13 cellular contexts compared by ENCODE assay signal in the genomic region with DNA sequence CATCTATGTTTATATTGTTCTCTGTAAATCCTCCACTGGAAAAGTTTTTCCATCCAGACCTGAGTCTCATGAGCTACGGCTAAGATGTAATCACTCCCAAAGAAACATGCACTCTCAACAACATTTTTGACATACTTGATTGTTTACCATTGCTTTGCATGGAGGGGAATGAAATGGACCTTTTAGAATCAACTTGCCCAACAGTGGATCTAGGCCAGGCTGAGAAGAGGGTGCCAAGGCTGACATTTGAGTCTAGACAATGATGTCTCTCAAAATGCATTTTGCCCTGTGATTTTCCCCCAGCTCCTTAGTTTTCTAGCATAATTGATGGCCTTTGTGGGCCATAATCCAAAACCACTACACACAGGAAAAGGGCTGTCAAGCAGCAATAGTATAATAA.
DNase-seq lines count a peak whose midpoint lies in the region; ATAC-seq and TF ChIP-seq lines count a peak whose summit lies in the region.
"Had no signal": no experiment of that assay in that cellular context is flagged by ENCODE, and none has a peak within 500 bp of the region (broad histone marks: within the 10 kb centered on the region; RNA-seq: fewer than 3 reads in every experiment).

No MANE protein-coding gene starts in this region.

- TF ChIP-seq EP300 in esophagus muscularis mucosa (IDR thresholded peaks at IDR 0.05) = no peak

- H3K9me3 ChIP-seq in esophagus muscularis mucosa (no peaks in the 10 kb centered on the region), aorta (ENCODE audit: control insufficient read depth, low read length) (no peaks in the 10 kb centered on the region)

- H3K27me3 ChIP-seq in esophagus muscularis mucosa = no peaks in the 10 kb centered on the region
- no peaks in the 10 kb centered on the region for H3K27me3 ChIP-seq in aorta (ENCODE audit: control insufficient read depth in 1 of 2, insufficient read depth in 2 of 2, low read length in 1 of 2)

- peaks cover 39% of the 10 kb centered on the region for H3K4me1 Mint-ChIP-seq in mesothelial cell of epicardium
- H3K4me1 Mint-ChIP-seq in activated CD8-positive, alpha-beta T cell treated with anti-CD3 and anti-CD28 coated beads, Interleukin-2, amount 10 ng/mL, durations not matched to agents 7 days and 5 days (ENCODE audit: low read depth) = peaks cover 24% of the 10 kb centered on the region

- H3K27ac ChIP-seq in esophagus muscularis mucosa (replicated peaks in 1 of 4) = peak overlapping the region; percentile 32 to 57 (median 50)
- H3K27ac ChIP-seq in aorta (ENCODE audit: low read depth in 1 of 2, low read length in 2 of 2) = peak overlapping the region in 1 of 2 donors; percentile 14

- CTCF ChIA-PET in activated CD8-positive, alpha-beta T cell treated with anti-CD3 and anti-CD28 coated beads, Interleukin-2, amount 10 ng/mL, durations not matched to agents 7 days and 5 days (lab: Charles Lee) = interaction anchor here (1.2 kb wide), 1 partner anchor 11 kb away, joined by 3 read pairs; no protein-coding TSS in a partner anchor

- DNase-seq in Right ventricle myocardium superior (no peak), cardiac septum (ENCODE audit: low spot score) (no peak), esophagus muscularis mucosa (ENCODE audit: extremely low spot score) (no peak), mesothelial cell of epicardium (ENCODE audit: low spot score in 2 of 2, unreplicated experiment in 2 of 2) (no peak), aorta (no peak), D341Med (ENCODE audit: low spot score) (no peak), cerebellar nuclear complex (lab: John Stamatoyannopoulos, UW) (no peak)
- no peak for DNase-seq in activated CD8-positive, alpha-beta T cell treated with anti-CD3 and anti-CD28 coated beads, Interleukin-2, amount 10 ng/mL, durations not matched to agents 7 days and 5 days
- DNase-seq: COR-L47; effector CD8-positive, alpha-beta T cell; kidney; MV-4-11 had no signal

- H3K36me3 ChIP-seq in esophagus muscularis mucosa (no peaks in the 10 kb centered on the region), aorta (ENCODE audit: control insufficient read depth in 1 of 2, insufficient read depth in 2 of 2, low read length in 1 of 2) (no peaks in the 10 kb centered on the region)

- ATAC-seq in Right ventricle myocardium superior (ENCODE audit: poor library complexity) (peak; percentile 2), aorta (ENCODE audit: low FRiP score) (peak; percentile 3)
- ATAC-seq in activated CD8-positive, alpha-beta T cell treated with anti-CD3 and anti-CD28 coated beads, Interleukin-2, amount 10 ng/mL, durations not matched to agents 7 days and 5 days = no peak

- H3K4me1 ChIP-seq in esophagus muscularis mucosa (peaks cover 26 to 39% (median 35%) of the 10 kb centered on the region in 4 donors), aorta (ENCODE audit: control insufficient read depth in 1 of 2, insufficient read depth in 2 of 2, low read length in 2 of 2) (peaks cover 4 to 10% of the 10 kb centered on the region in 2 donors)

- peak overlapping the region; percentile 74 for H3K27ac Mint-ChIP-seq in mesothelial cell of epicardium
- no peak overlapping the region for H3K27ac Mint-ChIP-seq in activated CD8-positive, alpha-beta T cell treated with anti-CD3 and anti-CD28 coated beads, Interleukin-2, amount 10 ng/mL, durations not matched to agents 7 days and 5 days
- H3K27ac Mint-ChIP-seq: stimulated activated naive CD8-positive, alpha-beta T cell treated with anti-CD3 and anti-CD28 coated beads, Interleukin-15, Interleukin-2, amounts not matched to agents 100 ng/mL and 50 ng/mL, for 24 hours had no signal

- WGBS in esophagus muscularis mucosa = 73% methylated on average over 1 of the region's 1 CpG
- 6 to 10% methylated on average over 1 of the region's 1 CpG for WGBS in aorta, 2 donors

- no peaks in the 10 kb centered on the region for H3K27me3 Mint-ChIP-seq in mesothelial cell of epicardium (ENCODE audit: low read depth)
- H3K27me3 Mint-ChIP-seq in activated CD8-positive, alpha-beta T cell treated with anti-CD3 and anti-CD28 coated beads, Interleukin-2, amount 10 ng/mL, durations not matched to agents 7 days and 5 days (ENCODE audit: low read depth) = no peaks in the 10 kb centered on the region
- H3K27me3 Mint-ChIP-seq: stimulated activated naive CD8-positive, alpha-beta T cell treated with anti-CD3 and anti-CD28 coated beads, Interleukin-15, Interleukin-2, amounts not matched to agents 100 ng/mL and 50 ng/mL, for 24 hours had no signal

- peaks cover 1% of the 10 kb centered on the region for H3K9me3 Mint-ChIP-seq in mesothelial cell of epicardium
- peaks cover 2% of the 10 kb centered on the region for H3K9me3 Mint-ChIP-seq in activated CD8-positive, alpha-beta T cell treated with anti-CD3 and anti-CD28 coated beads, Interleukin-2, amount 10 ng/mL, durations not matched to agents 7 days and 5 days (ENCODE audit: insufficient read depth)

- POLR2A ChIA-PET in activated CD8-positive, alpha-beta T cell treated with anti-CD3 and anti-CD28 coated beads, Interleukin-2, amount 10 ng/mL, durations not matched to agents 7 days and 5 days (lab: Charles Lee) = no interaction called here

- TF ChIP-seq CTCF in esophagus muscularis mucosa (IDR thresholded peaks at IDR 0.05) (no peak), mesothelial cell of epicardium (IDR thresholded peaks at IDR 0.05; ENCODE audit: unreplicated experiment) (no peak)

- intact Hi-C loops in Right ventricle myocardium superior (cut with DNase I) = no loop called here
- intact Hi-C loops in cardiac septum (cut with DNase I) = loop anchor here (1.0 to 10.0 kb wide), 6 partner anchors 158 to 580 kb away; no protein-coding TSS in a partner anchor
- intact Hi-C loops in esophagus muscularis mucosa (cut with DNase I) = no loop called here
- intact Hi-C loops in aorta (cut with DNase I) = loop anchor here in 1 of 2 donors (10.0 kb wide), 1 partner anchor 572 kb away; no protein-coding TSS in a partner anchor

- H3K4me3 ChIP-seq in esophagus muscularis mucosa (no peak overlapping the region), aorta (ENCODE audit: low read length in 2 of 2) (no peak overlapping the region)

- no peak overlapping the region for H3K4me3 Mint-ChIP-seq in mesothelial cell of epicardium
- no peak overlapping the region for H3K4me3 Mint-ChIP-seq in activated CD8-positive, alpha-beta T cell treated with anti-CD3 and anti-CD28 coated beads, Interleukin-2, amount 10 ng/mL, durations not matched to agents 7 days and 5 days
- H3K4me3 Mint-ChIP-seq: stimulated activated naive CD8-positive, alpha-beta T cell treated with anti-CD3 and anti-CD28 coated beads, Interleukin-15, Interleukin-2, amounts not matched to agents 100 ng/mL and 50 ng/mL, for 24 hours had no signal

- H3K36me3 Mint-ChIP-seq in mesothelial cell of epicardium = no peaks in the 10 kb centered on the region
- H3K36me3 Mint-ChIP-seq in activated CD8-positive, alpha-beta T cell treated with anti-CD3 and anti-CD28 coated beads, Interleukin-2, amount 10 ng/mL, durations not matched to agents 7 days and 5 days (ENCODE audit: low read depth) = peaks cover 9% of the 10 kb centered on the region

- no peak for TF ChIP-seq POLR2A in esophagus muscularis mucosa (IDR thresholded peaks at IDR 0.05; ENCODE audit: low read depth)
